In the genomic region with DNA sequence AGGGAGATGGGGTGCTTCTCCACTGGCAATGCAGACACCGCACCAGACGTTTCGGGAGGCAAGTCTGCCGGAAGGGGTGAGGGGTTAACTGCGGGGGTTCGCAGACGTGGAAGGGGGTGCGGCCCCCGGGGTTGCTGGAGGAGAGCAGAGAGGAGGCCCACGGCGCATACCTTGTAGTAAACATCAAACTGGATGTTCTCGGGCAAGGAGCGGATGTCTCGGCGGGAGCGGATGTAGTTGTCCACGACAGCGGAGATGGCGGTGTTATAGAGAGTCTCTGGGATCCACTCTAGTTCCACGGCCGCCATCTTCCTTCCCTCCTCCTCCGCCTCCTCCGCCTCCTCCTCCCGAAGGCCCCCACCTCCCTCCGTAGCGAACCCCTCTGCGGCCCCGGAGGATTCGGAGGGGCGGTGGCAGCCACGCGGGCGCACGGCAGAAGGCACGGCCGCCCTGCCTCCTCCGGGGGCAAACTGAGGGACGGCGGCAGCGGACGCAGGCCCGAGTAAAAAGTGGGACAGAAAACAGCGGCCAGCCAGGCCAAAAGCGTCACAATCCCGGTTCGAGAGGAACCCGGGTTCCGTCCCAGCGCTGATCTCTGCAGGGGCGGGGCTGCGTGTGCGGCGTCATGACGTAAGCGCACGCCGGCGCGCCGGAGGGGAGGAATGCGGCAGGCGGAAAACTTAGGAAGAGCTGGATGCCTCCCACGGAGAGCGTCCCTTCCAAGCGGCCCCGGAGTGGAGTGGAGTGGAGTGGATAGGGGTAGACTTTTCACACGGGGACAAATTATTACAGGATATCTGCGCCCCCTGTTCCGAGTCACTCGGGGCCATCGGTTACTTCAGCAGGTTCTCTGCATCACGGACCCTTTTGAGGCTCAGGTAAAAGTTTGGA, we compare ENCODE assay signal across 8 cellular contexts. TPM values are rescaled to one million over a fixed set of nuclear protein-coding genes. Genes with fewer than 3 reads are reported as not detected.
A peak's percentile ranks its signal among the peaks of the same experiment; 100 is the strongest.
DNase-seq lines count a peak whose midpoint lies in the region; ATAC-seq lines count a peak whose summit lies in the region.

APPBP2 (minus strand) TSS at position 619 of the 891 bp plus-strand sequence; CDS start at position 308, 311 bp downstream.

- peak; percentile 89 for ATAC-seq in GM19438 (IDR thresholded peaks at IDR 0.05; ENCODE audit: low read depth, unreplicated experiment)
- ATAC-seq in HG03571 (IDR thresholded peaks at IDR 0.05; ENCODE audit: unreplicated experiment) = peak; percentile 80

- DNase-seq in CD1c-positive myeloid dendritic cell (ENCODE audit: extremely low spot score) (peak; percentile 91), NCI-H82 treated with DMSO at 0.1 percent for 48 hours (lab: John Stamatoyannopoulos, UW; ENCODE audit: unreplicated experiment) (peak; percentile 53), lung microvascular endothelial cell (ENCODE audit: low read depth in 2 of 2) (peak; percentile 91 to 94)
- peak; percentile 89 for DNase-seq in activated CD8-positive, alpha-beta memory T cell treated with anti-CD3 and anti-CD28 coated beads for 24 hours
- DNase-seq in effector CD4-positive, alpha-beta T cell = peak; percentile 66
- peak; percentile 40 to 60 (median 50) for DNase-seq in stimulated activated CD4-positive, alpha-beta T cell treated with anti-CD3 and anti-CD28 coated beads, TNF-alpha, amount 100 ng/mL, for 48 hours (ENCODE audit: low read depth in 3 of 3)

RNA-seq across cellular contexts. Expression of gene APPBP2, which starts in this region (rescaled TPM):
- 23.0 and 23.5 TPM in 2 replicates for total RNA-seq in lung microvascular endothelial cell

Comparison
In these comparisons a context has a peak if more than half of its experiments do, and no peak if none do; other contexts are left out.
1. Peak in every context shown above with its lines: DNase-seq and ATAC-seq.